Comparison of ENCODE assay signal across 8 cellular contexts in the genomic region with DNA sequence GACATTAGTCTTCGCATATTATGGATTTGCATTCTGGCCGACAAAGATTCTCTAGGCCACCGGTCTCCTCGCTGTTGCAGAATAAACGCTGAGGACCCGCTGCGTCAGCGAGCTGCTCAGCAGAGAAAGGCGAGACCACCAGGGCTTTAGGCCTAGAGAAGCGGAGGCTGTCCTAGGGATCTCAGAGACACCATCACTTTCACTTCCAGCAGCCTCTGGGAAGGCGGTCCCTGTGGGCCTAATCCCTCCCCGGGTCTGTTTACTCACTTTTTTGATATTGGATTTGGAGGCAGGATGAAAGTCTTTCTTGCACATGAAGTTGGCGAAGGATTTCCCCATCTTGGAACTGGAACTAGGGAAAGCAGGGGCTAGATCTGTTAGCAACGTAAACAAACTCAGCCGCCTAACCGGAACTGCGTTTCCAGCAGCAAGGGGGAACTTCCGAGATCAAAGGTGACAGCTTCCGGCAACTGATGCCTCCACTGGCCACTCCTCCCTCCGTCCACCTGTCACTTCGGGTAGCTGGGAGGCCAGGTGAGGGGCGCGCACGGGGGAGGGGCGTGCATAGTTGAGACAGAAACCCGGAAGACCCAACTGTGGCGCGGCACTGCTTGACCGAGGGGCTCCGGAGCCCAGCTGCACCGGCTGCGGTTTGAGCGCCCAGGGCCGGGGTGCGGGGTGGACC. TPM values are rescaled to one million over a fixed set of nuclear protein-coding genes. Genes with fewer than 3 reads are reported as not detected.
DNase-seq lines count a peak whose midpoint lies in the region; ATAC-seq and TF ChIP-seq lines count a peak whose summit lies in the region.

A gene with protein sequence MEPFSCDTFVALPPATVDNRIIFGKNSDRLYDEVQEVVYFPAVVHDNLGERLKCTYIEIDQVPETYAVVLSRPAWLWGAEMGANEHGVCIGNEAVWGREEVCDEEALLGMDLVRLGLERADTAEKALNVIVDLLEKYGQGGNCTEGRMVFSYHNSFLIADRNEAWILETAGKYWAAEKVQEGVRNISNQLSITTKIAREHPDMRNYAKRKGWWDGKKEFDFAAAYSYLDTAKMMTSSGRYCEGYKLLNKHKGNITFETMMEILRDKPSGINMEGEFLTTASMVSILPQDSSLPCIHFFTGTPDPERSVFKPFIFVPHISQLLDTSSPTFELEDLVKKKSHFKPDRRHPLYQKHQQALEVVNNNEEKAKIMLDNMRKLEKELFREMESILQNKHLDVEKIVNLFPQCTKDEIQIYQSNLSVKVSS (plus strand): TSS at position 447 of the 685 bp plus-strand sequence. CDS start 2,554 bp downstream, outside the sequence.

- H4K20me1 ChIP-seq in DND-41 (ENCODE audit: insufficient read depth, low read length), result no peaks in the 10 kb centered on the region
- H4K20me1 ChIP-seq in KMS-11 (ENCODE audit: insufficient read depth), result no peaks in the 10 kb centered on the region

- peak within 1 kb of the TSS; percentile 76 for H3K9ac ChIP-seq in DND-41 (ENCODE audit: low read depth, low read length)
- peak within 1 kb of the TSS; percentile 29; the same call in 1 of the 2 replicates for H3K9ac ChIP-seq in KMS-11

- peak within 1 kb of the TSS; percentile 86 for H3K27ac ChIP-seq in DND-41 (ENCODE audit: low read length)
- H3K27ac ChIP-seq in KMS-11, result no peak within 1 kb of the TSS

- H3K79me2 ChIP-seq in DND-41 (ENCODE audit: insufficient read depth, low read length), result peaks cover 50% of the 10 kb centered on the region
- H3K79me2 ChIP-seq in KMS-11 (ENCODE audit: insufficient read depth, low read depth), result no peaks in the 10 kb centered on the region

- POLR2A ChIA-PET in naive thymus-derived CD8-positive, alpha-beta T cell (lab: Charles Lee), result interaction anchor here (1.4 kb wide), 1 partner anchor 147 kb away, joined by 4 read pairs; the partner anchor contains the start of gene OLA1

- H2AFZ ChIP-seq in DND-41 (ENCODE audit: low read depth, low read length) (peak within 1 kb of the TSS; percentile 82), KMS-11 (ENCODE audit: low read depth) (peak within 1 kb of the TSS; percentile 24; the same call in 1 of the 2 replicates)

- peak within 1 kb of the TSS; percentile 97 for H3K27ac Mint-ChIP-seq in activated T-helper 17 cell treated with anti-CD3 and anti-CD28 coated beads, Interleukin-2, amount 50 U/mL, for 72 hours
- peak within 1 kb of the TSS; percentile 98 to 100 (median 99) for H3K27ac Mint-ChIP-seq in naive thymus-derived CD8-positive, alpha-beta T cell

- H3K9me3 ChIP-seq in DND-41 (ENCODE audit: insufficient read depth, low read length, severe bottlenecking), result no peaks in the 10 kb centered on the region

- H3K4me3 Mint-ChIP-seq in activated T-helper 17 cell treated with anti-CD3 and anti-CD28 coated beads, Interleukin-2, amount 50 U/mL, for 72 hours, result peak within 1 kb of the TSS; percentile 98
- H3K4me3 Mint-ChIP-seq in naive thymus-derived CD8-positive, alpha-beta T cell, result peak within 1 kb of the TSS; percentile 94 to 100 (median 99)

- H3K4me1 ChIP-seq in DND-41 (ENCODE audit: insufficient read depth, low read length) (peaks cover 44% of the 10 kb centered on the region), KMS-11 (ENCODE audit: low read depth, poor library complexity, severe bottlenecking) (no peaks in the 10 kb centered on the region)

- H3K4me1 Mint-ChIP-seq in activated T-helper 17 cell treated with anti-CD3 and anti-CD28 coated beads, Interleukin-2, amount 50 U/mL, for 72 hours, result peaks cover 14% of the 10 kb centered on the region
- H3K4me1 Mint-ChIP-seq in naive thymus-derived CD8-positive, alpha-beta T cell, result peaks cover 19 to 66% (median 64%) of the 10 kb centered on the region in 4 donors

- peak within 1 kb of the TSS; percentile 49 to 73 for H3K4me3 ChIP-seq in DND-41 (ENCODE audit: low read depth in 1 of 2, low read length in 2 of 2)
- H3K4me3 ChIP-seq in KMS-11 (IDR thresholded peaks at IDR 0.05; ENCODE audit: insufficient read depth, low read depth, low read length), result no peak within 1 kb of the TSS
- peak within 1 kb of the TSS; percentile 80 for H3K4me3 ChIP-seq in fibroblast of mammary gland (ENCODE audit: control insufficient read depth, low read depth, low read length)

- H3K36me3 ChIP-seq in DND-41 (ENCODE audit: insufficient read depth, low read length), result peaks cover 8% of the 10 kb centered on the region
- no peaks in the 10 kb centered on the region for H3K36me3 ChIP-seq in KMS-11 (ENCODE audit: insufficient read depth)

- no peak for TF ChIP-seq CTCF in DND-41 (IDR thresholded peaks at IDR 0.05; ENCODE audit: borderline replicate concordance, extremely low read depth, low read length, poor library complexity, severe bottlenecking)
- TF ChIP-seq CTCF in KMS-11 (conservative IDR thresholded peaks at IDR 0.05; ENCODE audit: low read depth, low read length), result no peak
- TF ChIP-seq CTCF in fibroblast of mammary gland (conservative IDR thresholded peaks at IDR 0.05; ENCODE audit: control insufficient read depth, insufficient read depth, low read depth, low read length), result no peak

- peaks cover 39% of the 10 kb centered on the region for H3K36me3 Mint-ChIP-seq in activated T-helper 17 cell treated with anti-CD3 and anti-CD28 coated beads, Interleukin-2, amount 50 U/mL, for 72 hours (ENCODE audit: low read depth)
- peaks cover 1 to 33% (median 17%) of the 10 kb centered on the region in 3 donors for H3K36me3 Mint-ChIP-seq in naive thymus-derived CD8-positive, alpha-beta T cell

- ATAC-seq in DND-41 (ENCODE audit: insufficient read depth, low read depth) (peak; percentile 91), GM21737 (IDR thresholded peaks at IDR 0.05; ENCODE audit: unreplicated experiment) (peak; percentile 98)
- ATAC-seq in activated T-helper 17 cell treated with anti-CD3 and anti-CD28 coated beads, Interleukin-2, amount 50 U/mL, for 72 hours (replicated peaks), result peak; percentile 96
- peak; percentile 88 for ATAC-seq in naive thymus-derived CD8-positive, alpha-beta T cell

- H3K27me3 ChIP-seq in DND-41 (ENCODE audit: insufficient read depth, low read length, poor library complexity), result no peaks in the 10 kb centered on the region
- H3K27me3 ChIP-seq in KMS-11 (ENCODE audit: insufficient read depth, low read depth), result no peaks in the 10 kb centered on the region

- H3K4me2 ChIP-seq in DND-41 (ENCODE audit: insufficient read depth, low read length) (peak within 1 kb of the TSS; percentile 92), KMS-11 (peak within 1 kb of the TSS; percentile 18; the same call in 1 of the 2 replicates)

- H3K9me3 Mint-ChIP-seq in activated T-helper 17 cell treated with anti-CD3 and anti-CD28 coated beads, Interleukin-2, amount 50 U/mL, for 72 hours, result no peaks in the 10 kb centered on the region
- H3K9me3 Mint-ChIP-seq in naive thymus-derived CD8-positive, alpha-beta T cell, result no peaks in the 10 kb centered on the region

- DNase-seq in DND-41, result peak; percentile 80
- DNase-seq in RPMI7951 (ENCODE audit: low read depth), result peak; percentile 73
- DNase-seq in fibroblast of mammary gland (ENCODE audit: low read depth), result peak; percentile 73
- peak; percentile 64 to 91 (median 84) for DNase-seq in naive thymus-derived CD8-positive, alpha-beta T cell
- peak; percentile 71 to 83 (median 78) for DNase-seq in stimulated activated naive CD4-positive, alpha-beta T cell (lab: John Stamatoyannopoulos, UW)

- no peaks in the 10 kb centered on the region for H3K27me3 Mint-ChIP-seq in activated T-helper 17 cell treated with anti-CD3 and anti-CD28 coated beads, Interleukin-2, amount 50 U/mL, for 72 hours
- no peaks in the 10 kb centered on the region for H3K27me3 Mint-ChIP-seq in naive thymus-derived CD8-positive, alpha-beta T cell

RNA-seq across cellular contexts. Expression of the gene that starts here (rescaled TPM):
- total RNA-seq in RPMI7951 (2014; rRNA removed; shearing (Covaris generic)), result 30.5 and 32.0 TPM in 2 replicates
- total RNA-seq in activated T-helper 17 cell treated with anti-CD3 and anti-CD28 coated beads, Interleukin-2, amount 50 U/mL, for 72 hours, result 10 to 100 TPM; 12.7 to 22.0 TPM
- total RNA-seq in naive thymus-derived CD8-positive, alpha-beta T cell, result 10 to 100 TPM; 20.6 to 24.1 TPM
- polyA plus RNA-seq in naive thymus-derived CD8-positive, alpha-beta T cell, result 10 to 100 TPM; 12.7 to 14.0 (median 13.1) TPM
